13 cellular contexts compared by ENCODE assay signal in genomic region chr17:57271821-57272220, GRCh38.
"Had no signal": no experiment of that assay in that cellular context is flagged by ENCODE, and none has a peak within 500 bp of the region (broad histone marks: within the 10 kb centered on the region; RNA-seq: fewer than 3 reads in every experiment).

No MANE protein-coding gene starts in this region.

- H3K4me3 Mint-ChIP-seq: activated CD4-positive, alpha-beta T cell treated with anti-CD3 and anti-CD28 coated beads for 36 hours; activated CD8-positive, alpha-beta T cell treated with anti-CD3 and anti-CD28 coated beads, Interleukin-2, amount 10 ng/mL, durations not matched to agents 7 days and 5 days; activated naive CD8-positive, alpha-beta T cell treated with anti-CD3 and anti-CD28 coated beads, Interleukin-2, amount 50 U/mL, for 24 hours; activated T-helper 1 cell treated with anti-CD3 and anti-CD28 coated beads, Interleukin-12 subunit alpha, Interleukin-12 subunit beta, Interleukin-2, Interleukin-4 antibody, amounts not matched to agents 30 ng/mL and 10 ng/mL and 1 ng/mL, durations not matched to agents 14 hours and 24 hours and 36 hours; dendritic cell treated with granulocyte-macrophage colony-stimulating factor and Interleukin-4, amounts not matched to agents 40 ng/mL and 50 ng/mL, for 4 days; natural killer cell; stimulated activated naive CD8-positive, alpha-beta T cell treated with anti-CD3 and anti-CD28 coated beads, Interleukin-15, Interleukin-2, amounts not matched to agents 100 ng/mL and 50 ng/mL, for 24 hours had no signal

- H3K27ac Mint-ChIP-seq: activated CD4-positive, alpha-beta T cell treated with anti-CD3 and anti-CD28 coated beads for 36 hours; activated CD8-positive, alpha-beta T cell treated with anti-CD3 and anti-CD28 coated beads, Interleukin-2, amount 10 ng/mL, durations not matched to agents 7 days and 5 days; activated naive CD8-positive, alpha-beta T cell treated with anti-CD3 and anti-CD28 coated beads, Interleukin-2, amount 50 U/mL, for 24 hours; dendritic cell treated with granulocyte-macrophage colony-stimulating factor and Interleukin-4, amounts not matched to agents 40 ng/mL and 50 ng/mL, for 4 days; stimulated activated naive CD8-positive, alpha-beta T cell treated with anti-CD3 and anti-CD28 coated beads, Interleukin-15, Interleukin-2, amounts not matched to agents 100 ng/mL and 50 ng/mL, for 24 hours had no signal

- DNase-seq: activated CD4-positive, alpha-beta T cell treated with anti-CD3 and anti-CD28 coated beads for 36 hours; activated CD8-positive, alpha-beta T cell treated with anti-CD3 and anti-CD28 coated beads, Interleukin-2, amount 10 ng/mL, durations not matched to agents 7 days and 5 days; activated naive CD4-positive, alpha-beta T cell; activated naive CD8-positive, alpha-beta T cell treated with anti-CD3 and anti-CD28 coated beads, Interleukin-2, amount 50 U/mL, for 24 hours; central memory CD4-positive, alpha-beta T cell; left cardiac atrium; natural killer cell; stimulated activated CD4-positive, alpha-beta T cell treated with anti-CD3 and anti-CD28 coated beads, Interleukin-15, amount 100 ng/mL, for 24 hours; stimulated activated CD4-positive, alpha-beta T cell treated with anti-CD3 and anti-CD28 coated beads, Interleukin-4, amount 100 ng/mL, for 24 hours; WERI-Rb-1 had no signal

- H3K27ac ChIP-seq: WERI-Rb-1 had no signal

- H3K27me3 Mint-ChIP-seq: activated CD4-positive, alpha-beta T cell treated with anti-CD3 and anti-CD28 coated beads for 36 hours; activated naive CD8-positive, alpha-beta T cell treated with anti-CD3 and anti-CD28 coated beads, Interleukin-2, amount 50 U/mL, for 24 hours; dendritic cell treated with granulocyte-macrophage colony-stimulating factor and Interleukin-4, amounts not matched to agents 40 ng/mL and 50 ng/mL, for 4 days; stimulated activated naive CD8-positive, alpha-beta T cell treated with anti-CD3 and anti-CD28 coated beads, Interleukin-15, Interleukin-2, amounts not matched to agents 100 ng/mL and 50 ng/mL, for 24 hours had no signal

- H3K9me3 Mint-ChIP-seq: activated naive CD8-positive, alpha-beta T cell treated with anti-CD3 and anti-CD28 coated beads, Interleukin-2, amount 50 U/mL, for 24 hours; activated T-helper 1 cell treated with anti-CD3 and anti-CD28 coated beads, Interleukin-12 subunit alpha, Interleukin-12 subunit beta, Interleukin-2, Interleukin-4 antibody, amounts not matched to agents 30 ng/mL and 10 ng/mL and 1 ng/mL, durations not matched to agents 14 hours and 24 hours and 36 hours; dendritic cell treated with granulocyte-macrophage colony-stimulating factor and Interleukin-4, amounts not matched to agents 40 ng/mL and 50 ng/mL, for 4 days; natural killer cell; stimulated activated naive CD8-positive, alpha-beta T cell treated with anti-CD3 and anti-CD28 coated beads, Interleukin-15, Interleukin-2, amounts not matched to agents 100 ng/mL and 50 ng/mL, for 24 hours had no signal

- ATAC-seq: activated CD4-positive, alpha-beta T cell treated with anti-CD3 and anti-CD28 coated beads for 36 hours; activated CD8-positive, alpha-beta T cell treated with anti-CD3 and anti-CD28 coated beads, Interleukin-2, amount 10 ng/mL, durations not matched to agents 7 days and 5 days; activated naive CD8-positive, alpha-beta T cell treated with anti-CD3 and anti-CD28 coated beads, Interleukin-2, amount 50 U/mL, for 24 hours; left cardiac atrium; natural killer cell had no signal
